ENCODE assay signal across 4 cellular contexts in the genomic region with DNA sequence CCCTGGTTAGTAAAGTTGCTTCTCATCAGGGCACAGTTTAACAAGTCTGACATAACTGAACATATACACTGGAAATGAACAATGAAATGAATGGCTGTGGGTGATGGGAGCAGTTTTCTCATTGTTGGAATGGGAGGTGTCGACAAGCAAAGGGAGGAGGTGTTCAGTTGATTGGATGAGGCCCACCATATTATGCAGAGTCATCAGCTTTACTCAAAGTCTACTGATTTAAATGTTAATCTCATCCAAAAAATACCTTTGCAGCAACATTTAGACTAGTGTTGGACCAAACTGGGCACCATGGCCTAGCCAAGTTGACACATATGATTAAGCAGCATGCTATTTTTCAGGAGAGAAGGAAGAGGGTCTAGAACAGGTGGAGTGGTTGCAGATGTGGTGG.
TF ChIP-seq lines count a peak whose summit lies in the region.

No MANE protein-coding gene starts in this region.

TF ChIP-seq in HepG2, 621 proteins besides CTCF, POLR2A, EP300 and RAD21:
- TF ChIP-seq, protein P1, sequence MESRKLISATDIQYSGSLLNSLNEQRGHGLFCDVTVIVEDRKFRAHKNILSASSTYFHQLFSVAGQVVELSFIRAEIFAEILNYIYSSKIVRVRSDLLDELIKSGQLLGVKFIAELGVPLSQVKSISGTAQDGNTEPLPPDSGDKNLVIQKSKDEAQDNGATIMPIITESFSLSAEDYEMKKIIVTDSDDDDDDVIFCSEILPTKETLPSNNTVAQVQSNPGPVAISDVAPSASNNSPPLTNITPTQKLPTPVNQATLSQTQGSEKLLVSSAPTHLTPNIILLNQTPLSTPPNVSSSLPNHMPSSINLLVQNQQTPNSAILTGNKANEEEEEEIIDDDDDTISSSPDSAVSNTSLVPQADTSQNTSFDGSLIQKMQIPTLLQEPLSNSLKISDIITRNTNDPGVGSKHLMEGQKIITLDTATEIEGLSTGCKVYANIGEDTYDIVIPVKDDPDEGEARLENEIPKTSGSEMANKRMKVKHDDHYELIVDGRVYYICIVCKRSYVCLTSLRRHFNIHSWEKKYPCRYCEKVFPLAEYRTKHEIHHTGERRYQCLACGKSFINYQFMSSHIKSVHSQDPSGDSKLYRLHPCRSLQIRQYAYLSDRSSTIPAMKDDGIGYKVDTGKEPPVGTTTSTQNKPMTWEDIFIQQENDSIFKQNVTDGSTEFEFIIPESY (CRISPR knock-in tag; IDR thresholded peaks at IDR 0.05): no peak
- peak; percentile 47 for TF ChIP-seq MAFF (IDR thresholded peaks at IDR 0.05; ENCODE audit: low read depth, low read length)
- TF ChIP-seq ATF2 (CRISPR knock-in tag; IDR thresholded peaks at IDR 0.05): no peak
- peak; percentile 53 to 72; a peak in 3 of 4 replicates for TF ChIP-seq MAFK (conservative IDR thresholded peaks at IDR 0.05 in 1 of 2, IDR thresholded peaks at IDR 0.05 in 1 of 2; ENCODE audit: low read length in 2 of 2)

TF ChIP-seq in A549, 52 proteins besides CTCF, POLR2A, EP300 and RAD21:
- peak; percentile 71 for TF ChIP-seq MAFK (IDR thresholded peaks at IDR 0.05; ENCODE audit: partially characterized antibody)
- TF ChIP-seq FOSB (CRISPR knock-in tag; IDR thresholded peaks at IDR 0.05): no peak
TF ChIP-seq in A549: peak in this region for 1.

TF ChIP-seq in IMR-90, 13 proteins besides CTCF, POLR2A, EP300 and RAD21:
- TF ChIP-seq, protein P2, sequence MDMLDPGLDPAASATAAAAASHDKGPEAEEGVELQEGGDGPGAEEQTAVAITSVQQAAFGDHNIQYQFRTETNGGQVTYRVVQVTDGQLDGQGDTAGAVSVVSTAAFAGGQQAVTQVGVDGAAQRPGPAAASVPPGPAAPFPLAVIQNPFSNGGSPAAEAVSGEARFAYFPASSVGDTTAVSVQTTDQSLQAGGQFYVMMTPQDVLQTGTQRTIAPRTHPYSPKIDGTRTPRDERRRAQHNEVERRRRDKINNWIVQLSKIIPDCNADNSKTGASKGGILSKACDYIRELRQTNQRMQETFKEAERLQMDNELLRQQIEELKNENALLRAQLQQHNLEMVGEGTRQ (IDR thresholded peaks at IDR 0.05; ENCODE audit: low read depth, low read length): no peak
- peak; percentile 30; the same call in 1 of the 2 replicates for TF ChIP-seq MAFK (IDR thresholded peaks at IDR 0.05; ENCODE audit: low read depth, low read length)

TF ChIP-seq in K562, 482 proteins besides CTCF, POLR2A, EP300 and RAD21:
- TF ChIP-seq RHOXF2B (CRISPR knock-in tag; conservative IDR thresholded peaks at IDR 0.05) (no peak), ZNF316 (IDR thresholded peaks at IDR 0.05) (peak; percentile 62), MAFG (tag; conservative IDR thresholded peaks at IDR 0.05) (0 out of 2 replicates have a peak, but pooled peaks have one; percentile 24), MIER1 (IDR thresholded peaks at IDR 0.05; ENCODE audit: low read depth) (no peak), C11orf30 (IDR thresholded peaks at IDR 0.05; ENCODE audit: low read depth) (peak; percentile 49; the same call in 1 of the 2 replicates)
TF ChIP-seq in K562: peak in this region for 3.
